Comparison of ENCODE assay signal across 9 cellular contexts in the genomic region with DNA sequence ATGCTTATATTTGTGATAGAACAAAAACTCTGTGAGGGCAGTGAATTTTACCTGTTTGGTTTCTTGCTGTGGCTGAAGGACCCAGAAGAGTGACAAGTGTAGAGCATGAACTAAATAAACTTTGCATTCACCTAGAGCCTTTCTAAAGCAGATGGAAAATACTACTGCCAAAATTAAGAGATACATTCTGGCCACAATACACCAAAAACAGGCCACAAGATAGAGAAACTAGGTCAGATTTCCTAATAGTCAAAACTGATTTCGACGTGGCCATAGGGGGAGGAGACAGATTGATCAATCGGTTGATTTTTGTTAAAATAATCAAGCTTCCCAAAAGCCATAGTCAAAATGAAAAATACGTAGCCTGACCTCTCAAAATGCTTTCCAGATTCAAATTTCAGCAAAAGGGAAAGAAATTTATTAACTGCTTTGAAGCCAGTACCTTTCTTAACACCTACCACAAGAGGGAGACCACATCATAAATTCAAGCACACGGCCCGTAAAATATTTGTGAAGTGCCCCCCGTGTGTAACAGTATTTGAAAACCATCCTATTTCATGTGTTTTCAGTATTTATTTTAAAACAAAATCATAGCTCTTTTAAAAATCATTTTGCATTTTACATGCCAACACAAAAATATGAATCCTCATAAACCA.
DNase-seq lines count a peak whose midpoint lies in the region; ATAC-seq and TF ChIP-seq lines count a peak whose summit lies in the region.
"Had no signal": no experiment of that assay in that cellular context is flagged by ENCODE, and none has a peak within 500 bp of the region (broad histone marks: within the 10 kb centered on the region; RNA-seq: fewer than 3 reads in every experiment).

No MANE protein-coding gene starts in this region.

- no peak overlapping the region for H3T11ph ChIP-seq in H9 (ENCODE audit: low read length)

- no peak overlapping the region for H3K4ac ChIP-seq in H9 (ENCODE audit: low read depth, low read length)

- no peak overlapping the region for H2BK15ac ChIP-seq in H9 (ENCODE audit: low read depth, low read length)

- H3K9me3 ChIP-seq in A673 (ENCODE audit: low read depth, low read length, poor library complexity, severe bottlenecking) (no peaks in the 10 kb centered on the region), H9 (ENCODE audit: control insufficient read depth, low read depth, low read length) (no peaks in the 10 kb centered on the region), Panc1 (ENCODE audit: control insufficient read depth, insufficient read depth, low read depth, low read length) (no peaks in the 10 kb centered on the region), cardiac muscle cell (ENCODE audit: low read depth) (no peaks in the 10 kb centered on the region), tibial artery (no peaks in the 10 kb centered on the region)
- H3K9me3 ChIP-seq in effector memory CD4-positive, alpha-beta T cell (ENCODE audit: control insufficient read depth, low read length): no peaks in the 10 kb centered on the region

- no peaks in the 10 kb centered on the region for H3K27me3 Mint-ChIP-seq in H9 (ENCODE audit: low read depth)

- CTCF ChIA-PET in A673 (lab: Charles Lee) (interaction anchor here (0.7 to 2.2 kb wide), 4 partner anchors 125 to 252 kb away, joined by 3 to 28 read pairs (median 6); no protein-coding TSS in a partner anchor), Panc1 (lab: Charles Lee) (interaction anchor here (0.6 to 2.1 kb wide), 3 partner anchors 13 to 182 kb away, joined by 3 to 12 read pairs (median 4); no protein-coding TSS in a partner anchor)

- H3K27me3 ChIP-seq in A673 (replicated peaks; ENCODE audit: insufficient read depth, low read depth, low read length, poor library complexity) (no peaks in the 10 kb centered on the region), H9 (ENCODE audit: insufficient read depth, low read length) (no peaks in the 10 kb centered on the region), Panc1 (ENCODE audit: control insufficient read depth, insufficient read depth, low read length) (no peaks in the 10 kb centered on the region), cardiac muscle cell (no peaks in the 10 kb centered on the region), tibial artery (peaks cover 0 to 3% of the 10 kb centered on the region in 2 donors)
- peaks cover under 1% of the 10 kb centered on the region for H3K27me3 ChIP-seq in effector memory CD4-positive, alpha-beta T cell (replicated peaks; ENCODE audit: control insufficient read depth, insufficient read depth, low read length, poor library complexity, severe bottlenecking)

- no peak overlapping the region for H3K9ac ChIP-seq in H9 (ENCODE audit: extremely low read depth, insufficient read length, low read length)

- H3K36me3 Mint-ChIP-seq in H9 (ENCODE audit: insufficient read depth in 1 of 3, low read depth in 3 of 3): no peaks in the 10 kb centered on the region

- no peak overlapping the region for H3K56ac ChIP-seq in H9 (ENCODE audit: insufficient read length, low read depth, low read length)

- DNase-seq in A673 (ENCODE audit: low spot score): peak; percentile 58
- DNase-seq in H9: no peak
- no peak for DNase-seq in Panc1 (ENCODE audit: low read depth, low spot score)
- DNase-seq in cardiac muscle cell (ENCODE audit: low read depth in 1 of 2, low spot score in 1 of 2): peak; percentile 48 to 66
- no peak for DNase-seq in A172 (ENCODE audit: low spot score)
- no peak for DNase-seq in tibial artery
- no peak for DNase-seq in effector memory CD4-positive, alpha-beta T cell
- DNase-seq: mammary epithelial cell had no signal

- no peaks in the 10 kb centered on the region for H3K23me2 ChIP-seq in H9 (ENCODE audit: insufficient read length, low read depth, low read length, poor library complexity, severe bottlenecking)

- peaks cover 25% of the 10 kb centered on the region for H3K4me1 ChIP-seq in A673 (ENCODE audit: insufficient read depth, low read length, poor library complexity, severe bottlenecking)
- H3K4me1 ChIP-seq in H9 (ENCODE audit: insufficient read depth, low read length): no peaks in the 10 kb centered on the region
- H3K4me1 ChIP-seq in Panc1 (ENCODE audit: control insufficient read depth, insufficient read depth, low read length): no peaks in the 10 kb centered on the region
- H3K4me1 ChIP-seq in cardiac muscle cell (ENCODE audit: low read depth): peaks cover 31% of the 10 kb centered on the region
- H3K4me1 ChIP-seq in tibial artery: no peaks in the 10 kb centered on the region
- H3K4me1 ChIP-seq in effector memory CD4-positive, alpha-beta T cell (ENCODE audit: control insufficient read depth, insufficient read depth, low read length, poor library complexity, severe bottlenecking): no peaks in the 10 kb centered on the region

- H3K18ac ChIP-seq in H9 (ENCODE audit: insufficient read length, low read depth, low read length): no peak overlapping the region

- H2BK12ac ChIP-seq in H9 (ENCODE audit: insufficient read length, low read depth, low read length): no peak overlapping the region

- no peak overlapping the region for H2AFZ ChIP-seq in H9 (ENCODE audit: low read length)

- no peak overlapping the region for H3K4me3 Mint-ChIP-seq in H9

- WGBS in H9 (ENCODE audit: extremely low coverage, insufficient read length, low lambda C conversion rate): no CpG with 5 or more reads among the region's 7 CpGs

- no peak overlapping the region for H4K8ac ChIP-seq in H9 (replicated peaks; ENCODE audit: insufficient read length, low read depth, low read length)

- H2BK120ac ChIP-seq in H9 (ENCODE audit: low read depth, low read length, poor library complexity, severe bottlenecking): no peak overlapping the region

- TF ChIP-seq CTCF in A673 (conservative IDR thresholded peaks at IDR 0.05; ENCODE audit: low read depth, low read length): peak; percentile 51; the same call in 1 of the 2 replicates
- peak; percentile 68 for TF ChIP-seq CTCF in H9 (conservative IDR thresholded peaks at IDR 0.05)
- peak; percentile 33; the same call in 1 of the 2 replicates for TF ChIP-seq CTCF in Panc1 (IDR thresholded peaks at IDR 0.05)
- peak; percentile 33 for TF ChIP-seq CTCF in cardiac muscle cell (IDR thresholded peaks at IDR 0.05; ENCODE audit: low read depth, low read length)
- no peak for TF ChIP-seq CTCF in tibial artery (IDR thresholded peaks at IDR 0.05)

- H4K91ac ChIP-seq in H9 (ENCODE audit: insufficient read length, low read depth, low read length): no peak overlapping the region

- H3K79me2 ChIP-seq in H9 (ENCODE audit: insufficient read depth, low read length): no peaks in the 10 kb centered on the region

- H3K4me3 ChIP-seq in A673 (ENCODE audit: low read depth, low read length, poor library complexity, severe bottlenecking) (no peak overlapping the region), Panc1 (ENCODE audit: low read depth in 2 of 2, low read length in 2 of 2) (no peak overlapping the region), cardiac muscle cell (peak overlapping the region; percentile 18), tibial artery (no peak overlapping the region)
- no peak overlapping the region for H3K4me3 ChIP-seq in effector memory CD4-positive, alpha-beta T cell (ENCODE audit: insufficient read depth, low read depth, low read length, poor library complexity, severe bottlenecking)

- H3K4me2 ChIP-seq in H9 (ENCODE audit: insufficient read depth, insufficient read length, low read length): no peak overlapping the region

- H2BK5ac ChIP-seq in H9 (ENCODE audit: insufficient read length, low read length): no peak overlapping the region

- H3K23ac ChIP-seq in H9 (ENCODE audit: insufficient read length, low read depth, low read length): no peak overlapping the region

- H3K27ac ChIP-seq in A673 (ENCODE audit: low read depth, low read length, poor library complexity, severe bottlenecking) (no peak overlapping the region), H9 (ENCODE audit: insufficient read length, low read depth, low read length) (no peak overlapping the region), Panc1 (ENCODE audit: low read length) (no peak overlapping the region), cardiac muscle cell (peak overlapping the region; percentile 65), tibial artery (no peak overlapping the region)
- no peak overlapping the region for H3K27ac ChIP-seq in effector memory CD4-positive, alpha-beta T cell (ENCODE audit: insufficient read depth, low read length, poor library complexity, severe bottlenecking)

- no peaks in the 10 kb centered on the region for H3K79me1 ChIP-seq in H9 (ENCODE audit: insufficient read depth, low read depth, low read length, poor library complexity, severe bottlenecking)

- H2BK20ac ChIP-seq in H9 (ENCODE audit: low read depth, low read length, poor library complexity, severe bottlenecking): no peak overlapping the region

- no peaks in the 10 kb centered on the region for H4K20me1 ChIP-seq in H9 (ENCODE audit: control insufficient read depth, insufficient read depth, insufficient read length)

- no peaks in the 10 kb centered on the region for H3K9me3 Mint-ChIP-seq in H9

- no peak overlapping the region for H4K5ac ChIP-seq in H9 (ENCODE audit: insufficient read length, low read depth, low read length)

- POLR2A ChIA-PET in A673 (lab: Charles Lee; ENCODE audit: low non-redundant PET) (no interaction called here), Panc1 (lab: Charles Lee) (interaction anchor here (0.5 kb wide), 1 partner anchor 123 kb away, joined by 7 read pairs; no protein-coding TSS in a partner anchor)

- H3K36me3 ChIP-seq in A673 (ENCODE audit: insufficient read depth, low read length, poor library complexity, severe bottlenecking) (no peaks in the 10 kb centered on the region), Panc1 (ENCODE audit: control insufficient read depth, insufficient read depth, low read length) (no peaks in the 10 kb centered on the region), cardiac muscle cell (no peaks in the 10 kb centered on the region), tibial artery (no peaks in the 10 kb centered on the region)
- no peaks in the 10 kb centered on the region for H3K36me3 ChIP-seq in effector memory CD4-positive, alpha-beta T cell (ENCODE audit: control insufficient read depth, insufficient read depth, low read length)

- in situ Hi-C loops in Panc1 (cut with HindIII; ENCODE audit: low pct_unique_long_range_greater_than_20kb, low sequenced_read_pairs): no loop called here

- no peak overlapping the region for H3K14ac ChIP-seq in H9 (ENCODE audit: insufficient read depth, low read length)

- no peak overlapping the region for H3K27ac Mint-ChIP-seq in H9

- ATAC-seq in Panc1 (no peak), HG02763 (IDR thresholded peaks at IDR 0.05; ENCODE audit: unreplicated experiment) (no peak)

- peaks cover 8% of the 10 kb centered on the region in 2 experiments; a peak in 3 of 4 replicates for H3K4me1 Mint-ChIP-seq in H9

- no TSS peak for BruUV-seq in A673 (replicated peaks; lab: Mats Ljungman, UMichigan)
- BruUV-seq in Panc1 (replicated peaks; lab: Mats Ljungman, UMichigan): no TSS peak

- H2AK5ac ChIP-seq in H9 (ENCODE audit: insufficient read length, low read length): no peak overlapping the region

- intact Hi-C loops in A673 (cut with micrococcal nuclease; ENCODE audit: unreplicated experiment) (loop anchor here (1.0 to 10.0 kb wide), 2 partner anchors 131 to 379 kb away; no protein-coding TSS in a partner anchor), Panc1 (cut with micrococcal nuclease; ENCODE audit: unreplicated experiment) (loop anchor here (2.0 kb wide), 1 partner anchor 131 kb away; no protein-coding TSS in a partner anchor), tibial artery (cut with DNase I; ENCODE audit: low total_unique reads) (loop anchor here (10.0 kb wide), 1 partner anchor 129 kb away; a partner anchor contains a TSS)

Comparison
In these comparisons a context has a peak if more than half of its experiments do, and no peak if none do; other contexts are left out.
1. DNase-seq: peak in A673 (single experiment) and cardiac muscle cell (2 of 2); none in H9 (single experiment), Panc1 (single experiment), A172 (single experiment), tibial artery (0 of 2) and effector memory CD4-positive, alpha-beta T cell (0 of 3).
2. CTCF ChIP-seq: peak in A673 (single experiment), H9 (single experiment), Panc1 (single experiment) and cardiac muscle cell (single experiment); none in tibial artery (0 of 2).